In genomic region chr15:74127954-74128784, GRCh38 we compare ENCODE assay signal across 8 cellular contexts. TPM values are rescaled to one million over a fixed set of nuclear protein-coding genes. Genes with fewer than 3 reads are reported as not detected.
DNase-seq lines count a peak whose midpoint lies in the region; ATAC-seq and TF ChIP-seq lines count a peak whose summit lies in the region.

No MANE protein-coding gene starts in this region.

- DNase-seq in HCT116 (ENCODE audit: low read depth, low spot score) (no peak), right cardiac atrium (peak; percentile 23 to 68 (median 57)), SKM-1 treated with dmso at 0.1 percent for 144 hours (lab: John Stamatoyannopoulos, UW; ENCODE audit: unreplicated experiment) (no peak)
- peak; percentile 30 for DNase-seq in stimulated activated CD8-positive, alpha-beta memory T cell treated with anti-CD3 and anti-CD28 coated beads, Interleukin-4, amount 100 ng/mL, for 48 hours

- ATAC-seq in HCT116 (peak; percentile 40), right cardiac atrium (peak; percentile 29 to 46), GM19351 (IDR thresholded peaks at IDR 0.05; ENCODE audit: unreplicated experiment) (no peak), GM19324 (IDR thresholded peaks at IDR 0.05; ENCODE audit: low FRiP score, unreplicated experiment) (no peak), GM18502 (IDR thresholded peaks at IDR 0.05; ENCODE audit: poor library complexity, unreplicated experiment) (no peak)

- TF ChIP-seq RAD21 in HCT116 (IDR thresholded peaks at IDR 0.05; ENCODE audit: low read depth): no peak

- no peaks in the 10 kb centered on the region for H3K36me3 ChIP-seq in HCT116 (ENCODE audit: control insufficient read depth in 1 of 2, insufficient read depth in 2 of 2, low read length in 2 of 2)

- intact Hi-C loops in HCT116 (cut with micrococcal nuclease) (loop anchor here (1.0 to 5.0 kb wide), 4 partner anchors 156 to 192 kb away; no protein-coding TSS in a partner anchor), right cardiac atrium (cut with DNase I) (loop anchor here (2.0 to 10.0 kb wide), 7 partner anchors 73 to 194 kb away; no protein-coding TSS in a partner anchor)

- BruUV-seq in HCT116 (replicated peaks; lab: Mats Ljungman, UMichigan): no TSS peak

- H3K27ac ChIP-seq in HCT116 (ENCODE audit: low read depth, low read length) (no peak overlapping the region), right cardiac atrium (ENCODE audit: low read length) (no peak overlapping the region)

- H3K27me3 ChIP-seq in HCT116 (ENCODE audit: insufficient read depth, low read length) (no peaks in the 10 kb centered on the region), right cardiac atrium (ENCODE audit: control insufficient read depth, insufficient read depth) (no peaks in the 10 kb centered on the region)

- TF ChIP-seq CTCF in HCT116 (IDR thresholded peaks at IDR 0.05 in 2 of 3, conservative IDR thresholded peaks at IDR 0.05 in 1 of 3; ENCODE audit: borderline replicate concordance in 1 of 3, insufficient read depth in 1 of 3, low read depth in 2 of 3, low read length in 2 of 3) (no peak), WI38 (IDR thresholded peaks at IDR 0.05; ENCODE audit: low read depth, low read length) (no peak)

- RAD21 ChIA-PET in HCT116 (lab: Charles Lee; ENCODE audit: low non-redundant PET in 1 of 2, low total read pairs in 2 of 2, uncharacterized antibody in 2 of 2, unreplicated experiment in 2 of 2): interaction anchor here (0.7 to 1.2 kb wide), 3 partner anchors 79 to 180 kb away, joined by 3 to 4 read pairs (median 3); no protein-coding TSS in a partner anchor

- POLR2A ChIA-PET in HCT116 (lab: Charles Lee): no interaction called here

- CTCF ChIA-PET in HCT116 (lab: Charles Lee): interaction anchor here (1.0 to 2.5 kb wide), 3 partner anchors 176 to 193 kb away, joined by 4 to 10 read pairs (median 5); no protein-coding TSS in a partner anchor

- 12% methylated on average over 53 of the region's 53 CpGs for WGBS in right cardiac atrium

- H3K4me1 ChIP-seq in HCT116 (ENCODE audit: control insufficient read depth in 1 of 2, insufficient read depth in 2 of 2, low read length in 2 of 2): peaks cover 0 to 9% of the 10 kb centered on the region in 2 experiments; a peak in 2 of 4 replicates
- H3K4me1 ChIP-seq in right cardiac atrium (ENCODE audit: control insufficient read depth, insufficient read depth, low read length): peaks cover 1% of the 10 kb centered on the region

- H3K4me2 ChIP-seq in HCT116 (ENCODE audit: low read length): peak overlapping the region; percentile 68

- no peak for TF ChIP-seq POLR2A in HCT116 (IDR thresholded peaks at IDR 0.05; ENCODE audit: borderline replicate concordance, extremely low read depth, insufficient read depth, insufficient read length)

- H4K20me1 ChIP-seq in HCT116 (ENCODE audit: insufficient read depth): no peaks in the 10 kb centered on the region

- H3K9me2 ChIP-seq in HCT116 (ENCODE audit: insufficient read depth): no peaks in the 10 kb centered on the region

- no peaks in the 10 kb centered on the region for H3K9me3 ChIP-seq in HCT116 (ENCODE audit: control insufficient read depth in 1 of 2, insufficient read depth in 1 of 2, low read depth in 1 of 2, low read length in 2 of 2)
- no peaks in the 10 kb centered on the region for H3K9me3 ChIP-seq in right cardiac atrium (ENCODE audit: control insufficient read depth, low read length)

- H3K9ac ChIP-seq in HCT116 (ENCODE audit: low read length): no peak overlapping the region

- no peak overlapping the region for H2AFZ ChIP-seq in HCT116 (ENCODE audit: low read depth, low read length, poor library complexity, severe bottlenecking)

- H3K79me2 ChIP-seq in HCT116 (ENCODE audit: insufficient read depth, low read length): no peaks in the 10 kb centered on the region

- peak overlapping the region; percentile 32 to 33; a peak in 3 of 4 replicates for H3K4me3 ChIP-seq in HCT116 (replicated peaks in 1 of 2; ENCODE audit: low read depth in 1 of 2, low read length in 2 of 2)
- H3K4me3 ChIP-seq in WI38 (ENCODE audit: low read depth, low read length): peak overlapping the region; percentile 40
- H3K4me3 ChIP-seq in right cardiac atrium (ENCODE audit: low read length): peak overlapping the region; percentile 39

TF ChIP-seq in HCT116, 20 proteins besides CTCF, POLR2A, EP300 and RAD21:
- TF ChIP-seq EZH2phosphoT487 (IDR thresholded peaks at IDR 0.05; ENCODE audit: borderline replicate concordance) (no peak), REST (IDR thresholded peaks at IDR 0.05; ENCODE audit: low read depth) (no peak), FOSL1 (IDR thresholded peaks at IDR 0.05; ENCODE audit: low read depth) (no peak), EZH2 (IDR thresholded peaks at IDR 0.05) (no peak), ZNF274 (IDR thresholded peaks at IDR 0.05; ENCODE audit: low read depth, low read length) (no peak), CBX3 (IDR thresholded peaks at IDR 0.05; ENCODE audit: low read depth) (no peak), SIN3A (IDR thresholded peaks at IDR 0.05; ENCODE audit: low read depth) (no peak), SRF (IDR thresholded peaks at IDR 0.05; ENCODE audit: low read depth) (no peak), EGR1 (IDR thresholded peaks at IDR 0.05; ENCODE audit: low read depth) (no peak), SP1 (IDR thresholded peaks at IDR 0.05; ENCODE audit: low read depth) (no peak), ZFX (IDR thresholded peaks at IDR 0.05) (no peak), YY1 (IDR thresholded peaks at IDR 0.05; ENCODE audit: extremely low read depth, insufficient replicate concordance, low read depth, low read length) (no peak), MAX (IDR thresholded peaks at IDR 0.05) (no peak), TCF7L2 (IDR thresholded peaks at IDR 0.05; ENCODE audit: borderline replicate concordance, extremely low read depth, insufficient read depth, insufficient read length) (no peak), ZBTB33 (IDR thresholded peaks at IDR 0.05; ENCODE audit: extremely low read depth, insufficient replicate concordance, low read length) (no peak), JUND (IDR thresholded peaks at IDR 0.05) (no peak), ATF3 (IDR thresholded peaks at IDR 0.05) (no peak), POLR2AphosphoS5 (IDR thresholded peaks at IDR 0.05; ENCODE audit: low read depth, low read length) (no peak), ELF1 (IDR thresholded peaks at IDR 0.05; ENCODE audit: borderline replicate concordance, low read depth) (no peak), CEBPB (IDR thresholded peaks at IDR 0.05; ENCODE audit: low read depth) (no peak)

RNA-seq across cellular contexts. Expression of gene ISLR2, which starts 2.2 kb away (rescaled TPM):
- total RNA-seq in HCT116 (2021; ENCODE audit: unreplicated experiment) (0.05 TPM), right cardiac atrium (1 to 10 TPM in 2 of 4 donors, under 1 TPM in 2; 0.71 to 2.8 (median 1.7) TPM)
- 0.06 and 0.09 TPM in 2 replicates for polyA plus RNA-seq in HCT116 (2012)
- 2.1 TPM for polyA plus RNA-seq in right cardiac atrium

RNA-seq across cellular contexts. Expression of gene ISLR, which starts 45.3 kb away (rescaled TPM):
- total RNA-seq in HCT116 (2021; ENCODE audit: unreplicated experiment) (0.12 TPM), right cardiac atrium (10 to 100 TPM; 21.6 to 33.5 (median 24.7) TPM)
- not detected in 2 replicates for polyA plus RNA-seq in HCT116 (2012)
- 29.5 TPM for polyA plus RNA-seq in right cardiac atrium

RNA-seq across cellular contexts. Expression of gene GOLGA6A, which starts 45.8 kb away (rescaled TPM):
- total RNA-seq in HCT116 (2021; ENCODE audit: unreplicated experiment): 0.39 TPM
- polyA plus RNA-seq in HCT116 (2012): 0.04 and 0.06 TPM in 2 replicates
- not detected for total RNA-seq in right cardiac atrium
- polyA plus RNA-seq in right cardiac atrium: not detected

Comparison
In these comparisons a context has a peak if more than half of its experiments do, and no peak if none do; other contexts are left out.
1. ATAC-seq: peak in HCT116 (single experiment) and right cardiac atrium (2 of 2); none in GM19351 (single experiment), GM19324 (single experiment) and GM18502 (single experiment).
2. DNase-seq: peak in right cardiac atrium (3 of 3) and stimulated activated CD8-positive, alpha-beta memory T cell treated with anti-CD3 and anti-CD28 coated beads, Interleukin-4, amount 100 ng/mL, for 48 hours (single experiment); none in HCT116 (single experiment) and SKM-1 treated with dmso at 0.1 percent for 144 hours (single experiment).
3. RNA of gene ISLR, which starts 45.3 kb away (total RNA-seq): 21.6 to 33.5 TPM in right cardiac atrium; 0.12 TPM in HCT116 (single experiment); every median in the first group is over 10 times any median in the second.
4. Peak in every context shown above with its lines, with median percentiles within 50 percentile points of each other: H3K4me3 ChIP-seq.